In genomic region chr19:33376423-33376822, GRCh38 we compare ENCODE assay signal across 9 cellular contexts. TPM values are rescaled to one million over a fixed set of nuclear protein-coding genes. Genes with fewer than 3 reads are reported as not detected.
DNase-seq lines count a peak whose midpoint lies in the region; ATAC-seq and TF ChIP-seq lines count a peak whose summit lies in the region.
"Had no signal": no experiment of that assay in that cellular context is flagged by ENCODE, and none has a peak within 500 bp of the region (broad histone marks: within the 10 kb centered on the region; RNA-seq: fewer than 3 reads in every experiment).

No MANE protein-coding gene starts in this region.

- POLR2A ChIA-PET in activated CD4-positive, alpha-beta memory T cell treated with anti-CD3 and anti-CD28 coated beads for 36 hours (lab: Charles Lee), result no interaction called here

- intact Hi-C loops in activated CD4-positive, alpha-beta memory T cell treated with anti-CD3 and anti-CD28 coated beads for 36 hours (cut with micrococcal nuclease), result loop anchor here (10.0 kb wide), 1 partner anchor 142 kb away; no protein-coding TSS in a partner anchor

- peak overlapping the region in 1 of 2 donors; percentile 87 for H3K4me3 Mint-ChIP-seq in effector memory CD8-positive, alpha-beta T cell
- no peak overlapping the region for H3K4me3 Mint-ChIP-seq in activated CD4-positive, alpha-beta memory T cell treated with anti-CD3 and anti-CD28 coated beads for 36 hours

- DNase-seq in Daoy (ENCODE audit: low read depth) (peak; percentile 82), SK-N-MC (ENCODE audit: low read depth, low spot score) (no peak), foreskin keratinocyte (peak in 1 of 2 donors; percentile 77), renal cortical epithelial cell (ENCODE audit: low read depth) (peak; percentile 59), NOMO-1 treated with DMSO at 0.1 percent for 48 hours (lab: John Stamatoyannopoulos, UW; ENCODE audit: unreplicated experiment) (no peak)
- no peak for DNase-seq in activated CD4-positive, alpha-beta T cell treated with anti-CD3 and anti-CD28 coated beads for 48 hours
- DNase-seq in effector memory CD8-positive, alpha-beta T cell, result no peak
- DNase-seq in activated CD4-positive, alpha-beta memory T cell treated with anti-CD3 and anti-CD28 coated beads for 36 hours, result no peak

- no peaks in the 10 kb centered on the region for H3K9me3 Mint-ChIP-seq in effector memory CD8-positive, alpha-beta T cell
- H3K9me3 Mint-ChIP-seq in activated CD4-positive, alpha-beta memory T cell treated with anti-CD3 and anti-CD28 coated beads for 36 hours, result no peaks in the 10 kb centered on the region

- CTCF ChIA-PET in activated CD4-positive, alpha-beta memory T cell treated with anti-CD3 and anti-CD28 coated beads for 36 hours (lab: Charles Lee), result interaction anchor here (0.6 to 4.2 kb wide), 5 partner anchors 19 to 192 kb away, joined by 3 to 14 read pairs (median 3); partner anchors contain the start of gene CEBPA

- TF ChIP-seq CTCF in foreskin keratinocyte (conservative IDR thresholded peaks at IDR 0.05), result no peak

- peak overlapping the region; percentile 82 for H3K4me3 ChIP-seq in SK-N-MC

- peak overlapping the region; percentile 95 for H3K9ac ChIP-seq in SK-N-MC (ENCODE audit: insufficient read length)
- H3K9ac ChIP-seq: KMS-11 had no signal

- peaks cover 27% of the 10 kb centered on the region for H3K4me1 ChIP-seq in foreskin keratinocyte

- H3K27ac Mint-ChIP-seq in effector memory CD8-positive, alpha-beta T cell, result no peak overlapping the region
- H3K27ac Mint-ChIP-seq in activated CD4-positive, alpha-beta memory T cell treated with anti-CD3 and anti-CD28 coated beads for 36 hours, result no peak overlapping the region

- H3K9me3 ChIP-seq in SK-N-MC (ENCODE audit: low read depth, low read length), result no peaks in the 10 kb centered on the region

- peak overlapping the region; percentile 39; the same call in 1 of the 2 replicates for H3K27ac ChIP-seq in SK-N-MC
- peak overlapping the region; percentile 63 for H3K27ac ChIP-seq in foreskin keratinocyte
- H3K27ac ChIP-seq: KMS-11 had no signal

- no peaks in the 10 kb centered on the region for H3K27me3 ChIP-seq in foreskin keratinocyte

- H3K36me3 ChIP-seq in SK-N-MC (ENCODE audit: insufficient read depth, low read length), result peaks cover 48% of the 10 kb centered on the region

- peaks cover 25% of the 10 kb centered on the region for H3K36me3 Mint-ChIP-seq in effector memory CD8-positive, alpha-beta T cell (ENCODE audit: insufficient read depth)
- peaks cover 28% of the 10 kb centered on the region for H3K36me3 Mint-ChIP-seq in activated CD4-positive, alpha-beta memory T cell treated with anti-CD3 and anti-CD28 coated beads for 36 hours

- H3K4me1 Mint-ChIP-seq in effector memory CD8-positive, alpha-beta T cell (ENCODE audit: low read depth in 2 of 2), result peaks cover 41 to 48% of the 10 kb centered on the region in 2 donors
- H3K4me1 Mint-ChIP-seq in activated CD4-positive, alpha-beta memory T cell treated with anti-CD3 and anti-CD28 coated beads for 36 hours (ENCODE audit: low read depth), result peaks cover 54% of the 10 kb centered on the region

- H3K27me3 Mint-ChIP-seq in effector memory CD8-positive, alpha-beta T cell, result no peaks in the 10 kb centered on the region
- H3K27me3 Mint-ChIP-seq in activated CD4-positive, alpha-beta memory T cell treated with anti-CD3 and anti-CD28 coated beads for 36 hours, result no peaks in the 10 kb centered on the region

- ATAC-seq in foreskin keratinocyte, result peak; percentile 43
- no peak for ATAC-seq in effector memory CD8-positive, alpha-beta T cell (replicated peaks)

RNA-seq across cellular contexts. Expression of gene CEBPG, which starts 2.9 kb away (rescaled TPM):
- 35.4 and 40.0 TPM in 2 replicates for total RNA-seq in Daoy (2014; rRNA removed; shearing (Covaris generic))
- 32.2 and 35.3 TPM in 2 replicates for total RNA-seq in foreskin keratinocyte
- 19.1 and 19.3 TPM in 2 replicates for polyA plus RNA-seq in foreskin keratinocyte
- 28.0 and 28.4 TPM in 2 replicates for total RNA-seq in renal cortical epithelial cell
- 10 to 100 TPM; 30.6 to 30.9 TPM for total RNA-seq in activated CD4-positive, alpha-beta memory T cell treated with anti-CD3 and anti-CD28 coated beads for 36 hours

Comparison
In these comparisons a context has a peak if more than half of its experiments do, and no peak if none do; other contexts are left out.
1. DNase-seq: peak in Daoy (single experiment) and renal cortical epithelial cell (single experiment); none in SK-N-MC (single experiment), activated CD4-positive, alpha-beta T cell treated with anti-CD3 and anti-CD28 coated beads for 48 hours (single experiment), effector memory CD8-positive, alpha-beta T cell (0 of 3), activated CD4-positive, alpha-beta memory T cell treated with anti-CD3 and anti-CD28 coated beads for 36 hours (single experiment) and NOMO-1 treated with DMSO at 0.1 percent for 48 hours (single experiment).